In genomic region chr19:48506138-48506733, GRCh38 we compare ENCODE assay signal across 9 cellular contexts. TPM values are rescaled to one million over a fixed set of nuclear protein-coding genes. Genes with fewer than 3 reads are reported as not detected.
DNase-seq lines count a peak whose midpoint lies in the region; TF ChIP-seq lines count a peak whose summit lies in the region.
"Had no signal": no experiment of that assay in that cellular context is flagged by ENCODE, and none has a peak within 500 bp of the region (broad histone marks: within the 10 kb centered on the region; RNA-seq: fewer than 3 reads in every experiment).

No MANE protein-coding gene starts in this region.

- H3K9me3 Mint-ChIP-seq in chondrocyte (ENCODE audit: low read depth) (no peaks in the 10 kb centered on the region), osteocyte (ENCODE audit: unreplicated experiment) (no peaks in the 10 kb centered on the region)
- H3K9me3 Mint-ChIP-seq: central memory CD8-positive, alpha-beta T cell had no signal

- TF ChIP-seq CTCF in AG04449 (IDR thresholded peaks at IDR 0.05; ENCODE audit: insufficient read depth, low read length, missing control alignments) (peak; percentile 31), GM10248 (IDR thresholded peaks at IDR 0.05; ENCODE audit: control extremely low read depth, extremely low read depth, low read depth, missing control alignments) (peak; percentile 27), chondrocyte (IDR thresholded peaks at IDR 0.05) (peak; percentile 81), osteocyte (IDR thresholded peaks at IDR 0.05) (peak; percentile 54)

- no peak overlapping the region for H3K4me3 ChIP-seq in AG04449 (ENCODE audit: low read depth, low read length)

- CTCF ChIA-PET in AG04449 (lab: Yijun Ruan, JAX) (interaction anchor here (0.9 to 8.0 kb wide), 17 partner anchors 11 to 116 kb away, joined by 3 to 405 read pairs (median 7); no protein-coding TSS in a partner anchor), GM10248 (lab: Yijun Ruan, JAX) (interaction anchor here (0.7 to 8.3 kb wide), 11 partner anchors 10 to 193 kb away, joined by 3 to 133 read pairs (median 5); no protein-coding TSS in a partner anchor)

- peaks cover 8% of the 10 kb centered on the region for H3K27me3 Mint-ChIP-seq in chondrocyte (ENCODE audit: low read depth)
- H3K27me3 Mint-ChIP-seq in osteocyte (ENCODE audit: unreplicated experiment), result peaks cover 9% of the 10 kb centered on the region
- H3K27me3 Mint-ChIP-seq: central memory CD8-positive, alpha-beta T cell had no signal

- no peak for DNase-seq in AG04449 (ENCODE audit: low read depth, low spot score)
- DNase-seq in GM10248 (ENCODE audit: extremely low spot score), result peak; percentile 58
- DNase-seq in NCI-H748 treated with DMSO at 0.1 percent for 48 hours (lab: John Stamatoyannopoulos, UW), result peak; percentile 59
- DNase-seq in chondrocyte (ENCODE audit: low spot score), result no peak
- DNase-seq in osteocyte (ENCODE audit: extremely low spot score, unreplicated experiment), result no peak
- DNase-seq in cortex of kidney (lab: John Stamatoyannopoulos, UW), result no peak
- DNase-seq in activated CD8-positive, alpha-beta memory T cell treated with anti-CD3 and anti-CD28 coated beads for 24 hours, result no peak
- DNase-seq in SK-N-DZ (ENCODE audit: low spot score), result no peak

- H3K4me1 Mint-ChIP-seq in chondrocyte (ENCODE audit: low read depth) (peaks cover 12% of the 10 kb centered on the region), osteocyte (ENCODE audit: unreplicated experiment) (peaks cover 8% of the 10 kb centered on the region)

- H3K36me3 Mint-ChIP-seq in chondrocyte (ENCODE audit: low read depth), result no peaks in the 10 kb centered on the region
- H3K36me3 Mint-ChIP-seq in osteocyte (ENCODE audit: unreplicated experiment), result no peaks in the 10 kb centered on the region

- no peak overlapping the region for H3K4me3 Mint-ChIP-seq in chondrocyte (ENCODE audit: unreplicated experiment)
- H3K4me3 Mint-ChIP-seq in osteocyte (ENCODE audit: unreplicated experiment), result no peak overlapping the region
- H3K4me3 Mint-ChIP-seq: central memory CD8-positive, alpha-beta T cell had no signal

- no peak overlapping the region for H3K27ac Mint-ChIP-seq in chondrocyte (ENCODE audit: unreplicated experiment)
- H3K27ac Mint-ChIP-seq in osteocyte (ENCODE audit: unreplicated experiment), result no peak overlapping the region

- POLR2A ChIA-PET in AG04449 (lab: Yijun Ruan, JAX), result interaction anchor here (0.9 to 1.0 kb wide), 2 partner anchors 11 to 113 kb away, joined by 3 to 5 read pairs; partner anchors contain the start of genes RPL18 and SPHK2
- POLR2A ChIA-PET in GM10248 (lab: Yijun Ruan, JAX), result interaction anchor here (0.6 kb wide), 1 partner anchor 149 kb away, joined by 8 read pairs; no protein-coding TSS in a partner anchor

RNA-seq across cellular contexts. Expression of gene LMTK3, which starts 5.4 kb away (rescaled TPM):
- total RNA-seq in chondrocyte (0.48 to 0.67 TPM (median 0.54 TPM) in 3 replicates), osteocyte (0.32 and 0.39 TPM in 2 replicates)
- 0.17 and 0.38 TPM in 2 replicates for polyA plus RNA-seq in SK-N-DZ (2014; cell fraction: cytosol; rRNA removed)
- 0.84 and 1.0 TPM in 2 replicates for polyA plus RNA-seq in SK-N-DZ (2014; cell fraction: nucleus; rRNA removed)

RNA-seq across cellular contexts. Expression of gene CYTH2, which starts 37.1 kb away (rescaled TPM):
- total RNA-seq in chondrocyte, result 68.7 to 76.7 TPM (median 69.9 TPM) in 3 replicates
- 92.1 and 107 TPM in 2 replicates for total RNA-seq in osteocyte
- 27.6 and 28.1 TPM in 2 replicates for polyA plus RNA-seq in SK-N-DZ (2014; cell fraction: cytosol; rRNA removed)
- polyA plus RNA-seq in SK-N-DZ (2014; cell fraction: nucleus; rRNA removed), result 70.9 and 73.1 TPM in 2 replicates

RNA-seq across cellular contexts. Expression of gene SULT2B1, which starts 45.7 kb away (rescaled TPM):
- total RNA-seq in chondrocyte (0.22 TPM in 1 of 3 replicates, not detected in the others), osteocyte (not detected in 2 replicates)
- not detected in 2 replicates for polyA plus RNA-seq in SK-N-DZ (2014; cell fraction: cytosol; rRNA removed)
- polyA plus RNA-seq in SK-N-DZ (2014; cell fraction: nucleus; rRNA removed), result not detected in 2 replicates

RNA-seq across cellular contexts. Expression of gene KCNJ14, which starts 50.9 kb away (rescaled TPM):
- total RNA-seq in chondrocyte (0.90 to 1.1 TPM (median 0.95 TPM) in 3 replicates), osteocyte (0.86 and 1.6 TPM in 2 replicates)
- polyA plus RNA-seq in SK-N-DZ (2014; cell fraction: cytosol; rRNA removed), result 0.14 and 0.38 TPM in 2 replicates
- polyA plus RNA-seq in SK-N-DZ (2014; cell fraction: nucleus; rRNA removed), result 1.1 and 1.5 TPM in 2 replicates

Comparison
In these comparisons a context has a peak if more than half of its experiments do, and no peak if none do; other contexts are left out.
1. DNase-seq: peak in GM10248 (single experiment) and NCI-H748 treated with DMSO at 0.1 percent for 48 hours (single experiment); none in AG04449 (single experiment), chondrocyte (single experiment), osteocyte (single experiment), cortex of kidney (single experiment), activated CD8-positive, alpha-beta memory T cell treated with anti-CD3 and anti-CD28 coated beads for 24 hours (single experiment) and SK-N-DZ (single experiment).
2. CTCF ChIP-seq: peak in every context shown above with its lines; median percentile 81 in chondrocyte; 54 in osteocyte; 31 in AG04449; 27 in GM10248.